In genomic region chr2:20195012-20195411, GRCh38 we compare ENCODE assay signal across 8 cellular contexts. TPM values are rescaled to one million over a fixed set of nuclear protein-coding genes. Genes with fewer than 3 reads are reported as not detected.
DNase-seq lines count a peak whose midpoint lies in the region; ATAC-seq and TF ChIP-seq lines count a peak whose summit lies in the region.
"Not testable (repeated sequence)": the region's sequence is repeated elsewhere in the genome, so short reads cannot be mapped to it uniquely, and the experiment has no call there.
"Had no signal": no experiment of that assay in that cellular context is flagged by ENCODE, and none has a peak within 500 bp of the region (broad histone marks: within the 10 kb centered on the region; RNA-seq: fewer than 3 reads in every experiment).

No MANE protein-coding gene starts in this region.

- not testable (repeated sequence) for H3K27me3 ChIP-seq in cardiac muscle cell; right lobe of liver; mucosa of stomach (ENCODE audit: control insufficient read depth, insufficient read depth, low read length); neuronal stem cell (ENCODE audit: control insufficient read depth in 3 of 3, insufficient read depth in 3 of 3, low read depth in 1 of 3, low read length in 3 of 3); thyroid gland

- H4K8ac ChIP-seq in neuronal stem cell (ENCODE audit: low read depth, low read length), result not testable (repeated sequence)

- not testable (repeated sequence) for H3K18ac ChIP-seq in neuronal stem cell (ENCODE audit: low read length)

- not testable (repeated sequence) for H2BK120ac ChIP-seq in neuronal stem cell (ENCODE audit: low read depth, low read length)

- H3K4ac ChIP-seq in neuronal stem cell (ENCODE audit: low read length), result not testable (repeated sequence)

- H3K4me1 ChIP-seq in cardiac muscle cell (ENCODE audit: low read depth) (peaks cover 21% of the 10 kb centered on the region), right lobe of liver (peaks cover 0 to 81% (median 34%) of the 10 kb centered on the region in 4 donors), mucosa of stomach (ENCODE audit: control insufficient read depth, insufficient read depth, low read length) (peaks cover 81% of the 10 kb centered on the region), neuronal stem cell (ENCODE audit: control insufficient read depth in 2 of 2, insufficient read depth in 1 of 2, low read depth in 1 of 2, low read length in 2 of 2) (peaks cover 9 to 14% of the 10 kb centered on the region in 2 donors), thyroid gland (peaks cover 29 to 57% of the 10 kb centered on the region in 2 donors)

- peak overlapping the region; percentile 70 for H2AFZ ChIP-seq in neuronal stem cell (ENCODE audit: low read length)

- DNase-seq in cardiac muscle cell (ENCODE audit: low read depth in 1 of 2, low spot score in 1 of 2); right lobe of liver; neuronal stem cell (ENCODE audit: low spot score); thyroid gland: not testable (repeated sequence)

- H3K14ac ChIP-seq in neuronal stem cell (ENCODE audit: low read length), result not testable (repeated sequence)

- H2BK12ac ChIP-seq in neuronal stem cell (ENCODE audit: low read length), result not testable (repeated sequence)

- not testable (repeated sequence) for H2BK15ac ChIP-seq in neuronal stem cell (ENCODE audit: low read length)

- not testable (repeated sequence) for ATAC-seq in right lobe of liver

- not testable (repeated sequence) for H3K79me1 ChIP-seq in neuronal stem cell (ENCODE audit: low read depth, low read length)

- intact Hi-C loops in right lobe of liver (cut with DNase I); thyroid gland (cut with DNase I): not testable (repeated sequence)

- H2AK5ac ChIP-seq in neuronal stem cell (ENCODE audit: low read depth, low read length), result not testable (repeated sequence)

- not testable (repeated sequence) for H3K23ac ChIP-seq in neuronal stem cell (ENCODE audit: low read depth, low read length, poor library complexity)

- not testable (repeated sequence) for H3K4me2 ChIP-seq in neuronal stem cell (ENCODE audit: insufficient read depth, low read length, poor library complexity, severe bottlenecking)

- H4K91ac ChIP-seq in neuronal stem cell (ENCODE audit: low read depth, low read length, poor library complexity), result not testable (repeated sequence)

- not testable (repeated sequence) for H3K9me3 ChIP-seq in cardiac muscle cell (ENCODE audit: low read depth); right lobe of liver; mucosa of stomach (ENCODE audit: control insufficient read depth, low read length); neuronal stem cell (replicated peaks in 1 of 2; ENCODE audit: control insufficient read depth in 2 of 2, insufficient read depth in 1 of 2, low read depth in 1 of 2, low read length in 2 of 2); thyroid gland

- TF ChIP-seq CTCF in VCaP (conservative IDR thresholded peaks at IDR 0.05); cardiac muscle cell (IDR thresholded peaks at IDR 0.05; ENCODE audit: low read depth, low read length); right lobe of liver (IDR thresholded peaks at IDR 0.05); thyroid gland (IDR thresholded peaks at IDR 0.05): not testable (repeated sequence)

- H3K27ac ChIP-seq in VCaP (peak overlapping the region; percentile 96), cardiac muscle cell (peak overlapping the region; percentile 28), right lobe of liver (peak overlapping the region; percentile 71 to 99 (median 76)), thyroid gland (peak overlapping the region; percentile 12 to 51 (median 26))
- H3K27ac ChIP-seq in neuronal stem cell (replicated peaks; ENCODE audit: low read length), result not testable (repeated sequence)

- WGBS in right lobe of liver (ENCODE audit: insufficient coverage, low coverage, low lambda C conversion rate, missing lambda C conversion rate), result 28% methylated on average over 3 of the region's 8 CpGs
- no CpG with 5 or more reads among the region's 8 CpGs for WGBS in neuronal stem cell (ENCODE audit: extremely low coverage in 2 of 2, insufficient read length in 2 of 2, insufficient replicate concordance in 1 of 2), 2 donors
- 84 to 87% methylated on average over 8 of the region's 8 CpGs for WGBS in thyroid gland, 2 donors

- not testable (repeated sequence) for H3K36me3 ChIP-seq in cardiac muscle cell; right lobe of liver; mucosa of stomach (ENCODE audit: control insufficient read depth, insufficient read depth, low read length); neuronal stem cell (replicated peaks in 1 of 2; ENCODE audit: control insufficient read depth in 2 of 2, insufficient read depth in 2 of 2, low read length in 2 of 2); thyroid gland

- TF ChIP-seq POLR2A in right lobe of liver (IDR thresholded peaks at IDR 0.05); thyroid gland (IDR thresholded peaks at IDR 0.05): not testable (repeated sequence)

- not testable (repeated sequence) for H2BK5ac ChIP-seq in neuronal stem cell (ENCODE audit: low read length)

- H3K4me3 ChIP-seq in cardiac muscle cell; mucosa of stomach (ENCODE audit: low read length); neuronal stem cell (ENCODE audit: low read length in 2 of 2); thyroid gland (replicated peaks in 1 of 3): not testable (repeated sequence)
- peak overlapping the region; percentile 4 to 34 (median 26) for H3K4me3 ChIP-seq in right lobe of liver

- peak overlapping the region; percentile 30 for H3K9ac ChIP-seq in mucosa of stomach (ENCODE audit: low read length)
- not testable (repeated sequence) for H3K9ac ChIP-seq in neuronal stem cell (ENCODE audit: low read depth, low read length, poor library complexity)

RNA-seq across cellular contexts. Expression of gene SDC1, which starts 29.9 kb away (rescaled TPM):
- total RNA-seq in cardiac muscle cell, result 13.3 and 13.5 TPM in 2 replicates
- polyA plus RNA-seq in cardiac muscle cell, result 12.9 and 14.0 TPM in 2 replicates
- 100 to 1,000 TPM; 260 to 452 (median 415) TPM for total RNA-seq in right lobe of liver
- polyA plus RNA-seq in neuronal stem cell (2013, experiment 1 of 2), result 45.3 TPM
- polyA plus RNA-seq in neuronal stem cell (2013, experiment 2 of 2), result 48.1 TPM
- total RNA-seq in thyroid gland, result 10 to 100 TPM; 21.9 to 28.0 (median 24.7) TPM
- total RNA-seq: CD4-positive, CD25-positive, alpha-beta regulatory T cell; CD8-positive, alpha-beta T cell had no signal
- polyA plus RNA-seq: CD4-positive, CD25-positive, alpha-beta regulatory T cell had no signal

Comparison
In these comparisons a context has a peak if more than half of its experiments do, and no peak if none do; other contexts are left out.
1. RNA of gene SDC1, which starts 29.9 kb away (total RNA-seq): 260 to 452 TPM in right lobe of liver; 21.9 to 28.0 TPM in thyroid gland and 13.3 to 13.5 TPM in cardiac muscle cell; every median in the first group is over 4 times any median in the second.